In genomic region chr19:4534836-4535658, GRCh38 we compare ENCODE assay signal across 8 cellular contexts. TPM values are rescaled to one million over a fixed set of nuclear protein-coding genes. Genes with fewer than 3 reads are reported as not detected.
A peak's percentile ranks its signal among the peaks of the same experiment; 100 is the strongest.
DNase-seq lines count a peak whose midpoint lies in the region; ATAC-seq and TF ChIP-seq lines count a peak whose summit lies in the region.

Gene PLIN5 (minus strand): TSS chr19:4535224. CDS start chr19:4534074, 1,150 bp downstream.

- H3K4me3 ChIP-seq in HCT116 (replicated peaks in 1 of 2; ENCODE audit: low read depth in 1 of 2, low read length in 2 of 2) (peak within 1 kb of the TSS; percentile 50 to 62), esophagus muscularis mucosa (peak within 1 kb of the TSS; percentile 43 to 51 (median 46))

- TSS peak; percentile 45 for BruUV-seq in HCT116 (replicated peaks; lab: Mats Ljungman, UMichigan)

- no peaks in the 10 kb centered on the region for H3K9me3 ChIP-seq in HCT116 (ENCODE audit: control insufficient read depth in 1 of 2, insufficient read depth in 1 of 2, low read depth in 1 of 2, low read length in 2 of 2)
- H3K9me3 ChIP-seq in esophagus muscularis mucosa, result no peaks in the 10 kb centered on the region

- peak within 1 kb of the TSS; percentile 52 for H3K9ac ChIP-seq in HCT116 (ENCODE audit: low read length)

- H2AFZ ChIP-seq in HCT116 (ENCODE audit: low read depth, low read length, poor library complexity, severe bottlenecking), result peak within 1 kb of the TSS; percentile 10

- H3K36me3 ChIP-seq in HCT116 (ENCODE audit: control insufficient read depth in 1 of 2, insufficient read depth in 2 of 2, low read length in 2 of 2), result no peaks in the 10 kb centered on the region
- no peaks in the 10 kb centered on the region for H3K36me3 ChIP-seq in esophagus muscularis mucosa

- H4K20me1 ChIP-seq in HCT116 (ENCODE audit: insufficient read depth), result no peaks in the 10 kb centered on the region

- 27% methylated on average over 6 of the region's 49 CpGs for WGBS in esophagus muscularis mucosa

- H3K27ac ChIP-seq in HCT116 (ENCODE audit: low read depth, low read length), result peak within 1 kb of the TSS; percentile 7; the same call in 1 of the 2 replicates
- peak within 1 kb of the TSS in 3 of 4 donors; percentile 50 to 67 (median 50) for H3K27ac ChIP-seq in esophagus muscularis mucosa (replicated peaks in 1 of 4)

- RAD21 ChIA-PET in HCT116 (lab: Charles Lee; ENCODE audit: low non-redundant PET in 1 of 2, low total read pairs in 2 of 2, uncharacterized antibody in 2 of 2, unreplicated experiment in 2 of 2), result interaction anchor here in 1 of 2 experiments (1.2 kb wide), 1 partner anchor 12 kb away, joined by 3 read pairs; no protein-coding TSS in a partner anchor

- H3K9me2 ChIP-seq in HCT116 (ENCODE audit: insufficient read depth), result no peaks in the 10 kb centered on the region

- H3K4me2 ChIP-seq in HCT116 (ENCODE audit: low read length), result peak within 1 kb of the TSS; percentile 91

- no peaks in the 10 kb centered on the region for H3K79me2 ChIP-seq in HCT116 (ENCODE audit: insufficient read depth, low read length)

- no peak for TF ChIP-seq RAD21 in HCT116 (IDR thresholded peaks at IDR 0.05; ENCODE audit: low read depth)

- DNase-seq in HCT116 (ENCODE audit: low read depth, low spot score) (peak; percentile 65), NCI-H460 (ENCODE audit: extremely low read depth, low read depth) (peak; percentile 44), esophagus muscularis mucosa (ENCODE audit: extremely low spot score) (no peak), myocyte (ENCODE audit: low read depth) (peak; percentile 54), HPDE6-E6E7 (ENCODE audit: extremely low spot score) (no peak)
- DNase-seq in activated CD8-positive, alpha-beta memory T cell treated with anti-CD3 and anti-CD28 coated beads, Interleukin-2, amount 50 U/mL, for 48 hours, result peak; percentile 75

- CTCF ChIA-PET in HCT116 (lab: Charles Lee), result interaction anchor here (0.6 to 2.0 kb wide), 9 partner anchors 12 to 268 kb away, joined by 3 to 76 read pairs (median 4); no protein-coding TSS in a partner anchor

- POLR2A ChIA-PET in HCT116 (lab: Charles Lee), result interaction anchor here (0.6 to 2.1 kb wide), 9 partner anchors 10 to 139 kb away, joined by 3 to 8 read pairs (median 3); partner anchors contain the start of gene HDGFL2

- H3K4me1 ChIP-seq in HCT116 (ENCODE audit: control insufficient read depth in 1 of 2, insufficient read depth in 2 of 2, low read length in 2 of 2) (peaks cover 12 to 30% of the 10 kb centered on the region in 2 experiments; a peak in 3 of 4 replicates), esophagus muscularis mucosa (peaks cover 8 to 20% (median 18%) of the 10 kb centered on the region in 4 donors)

- intact Hi-C loops in HCT116 (cut with micrococcal nuclease) (no loop called here), esophagus muscularis mucosa (cut with DNase I) (no loop called here)

- TF ChIP-seq CTCF in HCT116 (IDR thresholded peaks at IDR 0.05 in 2 of 3, conservative IDR thresholded peaks at IDR 0.05 in 1 of 3; ENCODE audit: borderline replicate concordance in 1 of 3, insufficient read depth in 1 of 3, low read depth in 2 of 3, low read length in 2 of 3) (no peak), esophagus muscularis mucosa (IDR thresholded peaks at IDR 0.05) (no peak), subcutaneous adipose tissue (IDR thresholded peaks at IDR 0.05; ENCODE audit: low read depth) (no peak)

- no peak for TF ChIP-seq POLR2A in HCT116 (IDR thresholded peaks at IDR 0.05; ENCODE audit: borderline replicate concordance, extremely low read depth, insufficient read depth, insufficient read length)
- no peak for TF ChIP-seq POLR2A in esophagus muscularis mucosa (IDR thresholded peaks at IDR 0.05; ENCODE audit: low read depth)

- H3K27me3 ChIP-seq in HCT116 (ENCODE audit: insufficient read depth, low read length) (no peaks in the 10 kb centered on the region), esophagus muscularis mucosa (peaks cover 0 to 17% (median 0%) of the 10 kb centered on the region in 4 donors)

- TF ChIP-seq EP300 in esophagus muscularis mucosa (IDR thresholded peaks at IDR 0.05), result no peak

- ATAC-seq in HCT116, result peak; percentile 96
- no peak for ATAC-seq in GM18870 (IDR thresholded peaks at IDR 0.05; ENCODE audit: unreplicated experiment)

TF ChIP-seq in HCT116, 20 proteins besides CTCF, POLR2A, EP300 and RAD21:
- TF ChIP-seq SP1 (IDR thresholded peaks at IDR 0.05; ENCODE audit: low read depth) (no peak; the same call in 1 of the 2 replicates), ATF3 (IDR thresholded peaks at IDR 0.05) (no peak), SIN3A (IDR thresholded peaks at IDR 0.05; ENCODE audit: low read depth) (no peak), ZFX (IDR thresholded peaks at IDR 0.05) (no peak), ELF1 (IDR thresholded peaks at IDR 0.05; ENCODE audit: borderline replicate concordance, low read depth) (no peak), EZH2 (IDR thresholded peaks at IDR 0.05) (no peak), JUND (IDR thresholded peaks at IDR 0.05) (no peak), POLR2AphosphoS5 (IDR thresholded peaks at IDR 0.05; ENCODE audit: low read depth, low read length) (peak; percentile 44; the same call in 1 of the 2 replicates), CBX3 (IDR thresholded peaks at IDR 0.05; ENCODE audit: low read depth) (no peak), TCF7L2 (IDR thresholded peaks at IDR 0.05; ENCODE audit: borderline replicate concordance, extremely low read depth, insufficient read depth, insufficient read length) (peak; percentile 26), ZNF274 (IDR thresholded peaks at IDR 0.05; ENCODE audit: low read depth, low read length) (no peak), YY1 (IDR thresholded peaks at IDR 0.05; ENCODE audit: extremely low read depth, insufficient replicate concordance, low read depth, low read length) (no peak), EZH2phosphoT487 (IDR thresholded peaks at IDR 0.05; ENCODE audit: borderline replicate concordance) (no peak), EGR1 (IDR thresholded peaks at IDR 0.05; ENCODE audit: low read depth) (peak; percentile 94), REST (IDR thresholded peaks at IDR 0.05; ENCODE audit: low read depth) (no peak), CEBPB (IDR thresholded peaks at IDR 0.05; ENCODE audit: low read depth) (no peak), MAX (IDR thresholded peaks at IDR 0.05) (no peak; the same call in 1 of the 2 replicates), SRF (IDR thresholded peaks at IDR 0.05; ENCODE audit: low read depth) (no peak), FOSL1 (IDR thresholded peaks at IDR 0.05; ENCODE audit: low read depth) (no peak)
- TF ChIP-seq, protein P1, sequence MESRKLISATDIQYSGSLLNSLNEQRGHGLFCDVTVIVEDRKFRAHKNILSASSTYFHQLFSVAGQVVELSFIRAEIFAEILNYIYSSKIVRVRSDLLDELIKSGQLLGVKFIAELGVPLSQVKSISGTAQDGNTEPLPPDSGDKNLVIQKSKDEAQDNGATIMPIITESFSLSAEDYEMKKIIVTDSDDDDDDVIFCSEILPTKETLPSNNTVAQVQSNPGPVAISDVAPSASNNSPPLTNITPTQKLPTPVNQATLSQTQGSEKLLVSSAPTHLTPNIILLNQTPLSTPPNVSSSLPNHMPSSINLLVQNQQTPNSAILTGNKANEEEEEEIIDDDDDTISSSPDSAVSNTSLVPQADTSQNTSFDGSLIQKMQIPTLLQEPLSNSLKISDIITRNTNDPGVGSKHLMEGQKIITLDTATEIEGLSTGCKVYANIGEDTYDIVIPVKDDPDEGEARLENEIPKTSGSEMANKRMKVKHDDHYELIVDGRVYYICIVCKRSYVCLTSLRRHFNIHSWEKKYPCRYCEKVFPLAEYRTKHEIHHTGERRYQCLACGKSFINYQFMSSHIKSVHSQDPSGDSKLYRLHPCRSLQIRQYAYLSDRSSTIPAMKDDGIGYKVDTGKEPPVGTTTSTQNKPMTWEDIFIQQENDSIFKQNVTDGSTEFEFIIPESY (IDR thresholded peaks at IDR 0.05; ENCODE audit: extremely low read depth, insufficient replicate concordance, low read length), result no peak

RNA-seq across cellular contexts. Expression of gene PLIN5, which starts in this region (rescaled TPM):
- 8.1 TPM for total RNA-seq in HCT116 (2021; ENCODE audit: unreplicated experiment)
- 4.3 and 5.8 TPM in 2 replicates for polyA plus RNA-seq in HCT116 (2012)
- total RNA-seq in NCI-H460 (2014; rRNA removed; shearing (Covaris generic)), result not detected in 2 replicates
- 3.8 TPM in 1 of 2 replicates, not detected in the other for polyA plus RNA-seq in NCI-H460 (2014; cell fraction: nucleus; rRNA removed)
- total RNA-seq in esophagus muscularis mucosa, result 10 to 100 TPM in 1 of 4 donors, 1 to 10 TPM in 3; 7.9 to 11.9 (median 9.1) TPM
- total RNA-seq in myocyte, result not detected in 2 replicates
- not detected for polyA plus RNA-seq in myocyte (2012)
- 100 to 1,000 TPM in 1 of 4 donors, 10 to 100 TPM in 3; 23.8 to 153 (median 32.8) TPM for total RNA-seq in subcutaneous adipose tissue

Comparison
In these comparisons a context has a peak if more than half of its experiments do, and no peak if none do; other contexts are left out.
1. Peak in DNase-seq in myocyte; RNA of the gene not detected or under 1 TPM.
2. DNase-seq: peak in HCT116 (single experiment), NCI-H460 (single experiment) and activated CD8-positive, alpha-beta memory T cell treated with anti-CD3 and anti-CD28 coated beads, Interleukin-2, amount 50 U/mL, for 48 hours (single experiment); none in esophagus muscularis mucosa (single experiment) and HPDE6-E6E7 (single experiment).